8 cellular contexts compared by ENCODE assay signal in genomic region chr16:69566437-69567030, GRCh38. TPM values are rescaled to one million over a fixed set of nuclear protein-coding genes. Genes with fewer than 3 reads are reported as not detected.
A peak's percentile ranks its signal among the peaks of the same experiment; 100 is the strongest.
DNase-seq lines count a peak whose midpoint lies in the region; ATAC-seq, FAIRE-seq and TF ChIP-seq lines count a peak whose summit lies in the region.

No MANE protein-coding gene starts in this region.

- H4K20me1 ChIP-seq in K562 (replicated peaks; ENCODE audit: control insufficient read depth, insufficient read depth, low read length): no peaks in the 10 kb centered on the region

- H3K4me3 ChIP-seq in K562 (peak overlapping the region; percentile 98), iPS DF 6.9 (ENCODE audit: low read length) (peak overlapping the region; percentile 94), retinal pigment epithelial cell (ENCODE audit: low read length) (peak overlapping the region; percentile 93)

- no peaks in the 10 kb centered on the region for H3K9me1 ChIP-seq in K562 (ENCODE audit: control insufficient read depth, insufficient read depth, low read length)

- intact Hi-C loops in K562 (cut with micrococcal nuclease): loop anchor here (5.0 kb wide), 1 partner anchor 169 kb away; no protein-coding TSS in a partner anchor

- CTCF ChIA-PET in K562 (lab: Yijun Ruan, JAX; ENCODE audit: low intra/inter-chr PET ratio): no interaction called here

- H3K4me1 ChIP-seq in K562 (replicated peaks in 1 of 2; ENCODE audit: control insufficient read depth in 2 of 2, insufficient read depth in 2 of 2, low read length in 2 of 2) (peaks cover 9 to 20% of the 10 kb centered on the region in 2 experiments), iPS DF 6.9 (ENCODE audit: control insufficient read depth, insufficient read depth, low read length) (peaks cover 1% of the 10 kb centered on the region; the same call in 1 of the 2 replicates)

- DNase-seq in NCI-H82 (lab: John Stamatoyannopoulos, UW): peak; percentile 43
- no peak for DNase-seq in NCI-H82 treated with DMSO at 0.1 percent for 48 hours (lab: John Stamatoyannopoulos, UW; ENCODE audit: unreplicated experiment)
- DNase-seq in RCC 7860 (ENCODE audit: low spot score): peak; percentile 26
- DNase-seq in K562 (ENCODE audit: extremely low read depth in 1 of 4, low spot score in 3 of 4): peak; percentile 58 to 77 (median 72)
- no peak for DNase-seq in iPS DF 6.9 (ENCODE audit: low read depth, low spot score)
- DNase-seq in retinal pigment epithelial cell (ENCODE audit: low read depth): no peak

- BruUV-seq in K562 (replicated peaks; lab: Mats Ljungman, UMichigan): no TSS peak

- 0% methylated on average over 42 of the region's 60 CpGs for WGBS in K562 (ENCODE audit: insufficient coverage, low coverage, missing lambda C conversion rate)
- WGBS in iPS DF 6.9 (ENCODE audit: insufficient coverage, insufficient read length): no CpG with 5 or more reads among the region's 60 CpGs

- no peak for TF ChIP-seq RAD21 in K562 (CRISPR knock-in tag; conservative IDR thresholded peaks at IDR 0.05 in 1 of 2, IDR thresholded peaks at IDR 0.05 in 1 of 2)

- H3K27me3 ChIP-seq in K562 (ENCODE audit: control insufficient read depth in 2 of 2, insufficient read depth in 2 of 2, low read length in 2 of 2): no peaks in the 10 kb centered on the region
- no peaks in the 10 kb centered on the region for H3K27me3 ChIP-seq in iPS DF 6.9 (ENCODE audit: control insufficient read depth, insufficient read depth, low read length)

- H3K79me2 ChIP-seq in K562 (ENCODE audit: control insufficient read depth, insufficient read depth, low read length): peaks cover 70% of the 10 kb centered on the region

- H3K9ac ChIP-seq in K562 (ENCODE audit: insufficient read depth in 1 of 2, low read depth in 2 of 2, low read length in 2 of 2): peak overlapping the region; percentile 90 to 98

- peak overlapping the region; percentile 60 for H2AFZ ChIP-seq in K562 (ENCODE audit: low read depth, low read length)

- H3K36me3 ChIP-seq in K562 (ENCODE audit: control insufficient read depth, insufficient read depth, low read length) (peaks cover 17% of the 10 kb centered on the region), iPS DF 6.9 (ENCODE audit: control insufficient read depth, insufficient read depth, low read length) (no peaks in the 10 kb centered on the region)

- TF ChIP-seq POLR2A in K562 (conservative IDR thresholded peaks at IDR 0.05): no peak

- H3K4me2 ChIP-seq in K562 (ENCODE audit: insufficient read depth, low read length): peak overlapping the region; percentile 75; the same call in 1 of the 2 replicates

- FAIRE-seq in RCC 7860 (lab: Jason Lieb, UNC): no peak
- no peak for FAIRE-seq in K562 (lab: Jason Lieb, UNC)

- in situ Hi-C loops in K562 (cut with MboI): no loop called here

- TF ChIP-seq CTCF in K562 (IDR thresholded peaks at IDR 0.05 in 2 of 3, conservative IDR thresholded peaks at IDR 0.05 in 1 of 3; ENCODE audit: insufficient read depth in 2 of 3, low read depth in 1 of 3, low read length in 3 of 3) (no peak), retinal pigment epithelial cell (conservative IDR thresholded peaks at IDR 0.05; ENCODE audit: low read depth, low read length) (no peak)

- H3K27ac ChIP-seq in K562 (ENCODE audit: extremely low read depth, low read depth, low read length): peak overlapping the region; percentile 97
- no peak overlapping the region for H3K27ac ChIP-seq in iPS DF 6.9 (ENCODE audit: low read length)

- ATAC-seq in HG02870 (IDR thresholded peaks at IDR 0.05; ENCODE audit: unreplicated experiment) (peak; percentile 16), K562 (peak; percentile 73), HG03378 (IDR thresholded peaks at IDR 0.05; ENCODE audit: unreplicated experiment) (no peak)

- POLR2A ChIA-PET in K562 (lab: Yijun Ruan, JAX): interaction anchor here (0.6 to 6.5 kb wide), 7 partner anchors 11 to 64 kb away, joined by 3 to 31 read pairs (median 5); no protein-coding TSS in a partner anchor

- no peaks in the 10 kb centered on the region for H3K9me3 ChIP-seq in K562 (replicated peaks; ENCODE audit: control insufficient read depth, insufficient read depth, low read depth, low read length)
- no peaks in the 10 kb centered on the region for H3K9me3 ChIP-seq in iPS DF 6.9 (ENCODE audit: control insufficient read depth, insufficient read depth, low read length)

- no peak for TF ChIP-seq EP300 in K562 (IDR thresholded peaks at IDR 0.05; ENCODE audit: low read length)

TF ChIP-seq in K562, 482 proteins besides CTCF, POLR2A, EP300 and RAD21 (continues in another document):
- TF ChIP-seq, protein P1, sequence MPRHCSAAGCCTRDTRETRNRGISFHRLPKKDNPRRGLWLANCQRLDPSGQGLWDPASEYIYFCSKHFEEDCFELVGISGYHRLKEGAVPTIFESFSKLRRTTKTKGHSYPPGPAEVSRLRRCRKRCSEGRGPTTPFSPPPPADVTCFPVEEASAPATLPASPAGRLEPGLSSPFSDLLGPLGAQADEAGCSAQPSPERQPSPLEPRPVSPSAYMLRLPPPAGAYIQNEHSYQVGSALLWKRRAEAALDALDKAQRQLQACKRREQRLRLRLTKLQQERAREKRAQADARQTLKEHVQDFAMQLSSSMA (CRISPR knock-in tag; IDR thresholded peaks at IDR 0.05): no peak
- TF ChIP-seq, protein P2, sequence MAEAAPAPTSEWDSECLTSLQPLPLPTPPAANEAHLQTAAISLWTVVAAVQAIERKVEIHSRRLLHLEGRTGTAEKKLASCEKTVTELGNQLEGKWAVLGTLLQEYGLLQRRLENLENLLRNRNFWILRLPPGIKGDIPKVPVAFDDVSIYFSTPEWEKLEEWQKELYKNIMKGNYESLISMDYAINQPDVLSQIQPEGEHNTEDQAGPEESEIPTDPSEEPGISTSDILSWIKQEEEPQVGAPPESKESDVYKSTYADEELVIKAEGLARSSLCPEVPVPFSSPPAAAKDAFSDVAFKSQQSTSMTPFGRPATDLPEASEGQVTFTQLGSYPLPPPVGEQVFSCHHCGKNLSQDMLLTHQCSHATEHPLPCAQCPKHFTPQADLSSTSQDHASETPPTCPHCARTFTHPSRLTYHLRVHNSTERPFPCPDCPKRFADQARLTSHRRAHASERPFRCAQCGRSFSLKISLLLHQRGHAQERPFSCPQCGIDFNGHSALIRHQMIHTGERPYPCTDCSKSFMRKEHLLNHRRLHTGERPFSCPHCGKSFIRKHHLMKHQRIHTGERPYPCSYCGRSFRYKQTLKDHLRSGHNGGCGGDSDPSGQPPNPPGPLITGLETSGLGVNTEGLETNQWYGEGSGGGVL (CRISPR knock-in tag; IDR thresholded peaks at IDR 0.05): no peak
- TF ChIP-seq SMC3 (conservative IDR thresholded peaks at IDR 0.05; ENCODE audit: insufficient read depth, low read depth, low read length): no peak
- no peak for TF ChIP-seq GTF3C2 (IDR thresholded peaks at IDR 0.05; ENCODE audit: borderline replicate concordance, extremely low read depth, insufficient read length)
- no peak for TF ChIP-seq ZNF263 (CRISPR knock-in tag; IDR thresholded peaks at IDR 0.05; ENCODE audit: borderline replicate concordance)
- TF ChIP-seq SMARCA5 (IDR thresholded peaks at IDR 0.05): no peak

RNA-seq across cellular contexts. Expression of gene NFAT5, which starts 0.8 kb away (rescaled TPM):
- 50.5 and 147 TPM in 2 replicates for total RNA-seq in K562 (2011; cell fraction: chromatin; rRNA removed; ENCODE audit: low replicate concordance)
- total RNA-seq in K562 (2011; cell fraction: nucleolus; rRNA removed): 18.5 and 31.5 TPM in 2 replicates
- total RNA-seq in K562 (2011; cell fraction: nucleoplasm; rRNA removed): 46.2 and 74.0 TPM in 2 replicates
- total RNA-seq in K562 (2014; rRNA removed) (4.3 and 6.9 TPM in 2 replicates), K562 (2014; rRNA removed; fragmentation: Illumina TruSeq; extraction: Trizol) (11.1 and 12.4 TPM in 2 replicates), K562 (2015; rRNA removed; fragmentation: Illumina TruSeq; extraction: Trizol) (15.2 and 15.3 TPM in 2 replicates), K562 (2021) (15.1 and 17.3 TPM in 2 replicates)
- polyA plus RNA-seq in K562 (2011; rRNA removed) (20.5 and 20.7 TPM in 2 replicates), K562 (2014; fragmentation: Illumina TruSeq; extraction: Trizol) (12.2 and 13.4 TPM in 2 replicates), K562 (2014; fragmentation: Nextera tagmentation; extraction: Ambion mirVana) (1 to 10 TPM in 1 of 2 experiments, under 1 TPM in 1; 0.78 to 1.6 TPM), K562 (2014; rRNA removed) (8.6 and 8.8 TPM in 2 replicates)
- 7.0 and 8.9 TPM in 2 replicates for polyA plus RNA-seq in K562 (2011; cell fraction: cytosol; rRNA removed)
- polyA plus RNA-seq in K562 (2011; cell fraction: nucleus; rRNA removed): 21.7 and 33.1 TPM in 2 replicates
- polyA plus RNA-seq in K562 (2012): 4.5 and 4.7 TPM in 2 replicates
- 66.5 and 69.2 TPM in 2 replicates for polyA minus RNA-seq in K562 (2011; rRNA and poly(A)+ RNA removed)
- polyA minus RNA-seq in K562 (2011; cell fraction: cytosol; rRNA and poly(A)+ RNA removed): 20.5 and 22.2 TPM in 2 replicates
- 21.0 and 32.2 TPM in 2 replicates for polyA minus RNA-seq in K562 (2011; cell fraction: nucleus; rRNA and poly(A)+ RNA removed)

Comparison
In these comparisons a context has a peak if more than half of its experiments do, and no peak if none do; other contexts are left out.
1. DNase-seq: peak in NCI-H82 (single experiment), RCC 7860 (single experiment) and K562 (4 of 4); none in NCI-H82 treated with DMSO at 0.1 percent for 48 hours (single experiment), iPS DF 6.9 (single experiment) and retinal pigment epithelial cell (single experiment).
2. Peak in every context shown above with its lines, with median percentiles within 50 percentile points of each other: H3K4me3 ChIP-seq.